ENCODE assay signal across 2 cellular contexts in the genomic region with DNA sequence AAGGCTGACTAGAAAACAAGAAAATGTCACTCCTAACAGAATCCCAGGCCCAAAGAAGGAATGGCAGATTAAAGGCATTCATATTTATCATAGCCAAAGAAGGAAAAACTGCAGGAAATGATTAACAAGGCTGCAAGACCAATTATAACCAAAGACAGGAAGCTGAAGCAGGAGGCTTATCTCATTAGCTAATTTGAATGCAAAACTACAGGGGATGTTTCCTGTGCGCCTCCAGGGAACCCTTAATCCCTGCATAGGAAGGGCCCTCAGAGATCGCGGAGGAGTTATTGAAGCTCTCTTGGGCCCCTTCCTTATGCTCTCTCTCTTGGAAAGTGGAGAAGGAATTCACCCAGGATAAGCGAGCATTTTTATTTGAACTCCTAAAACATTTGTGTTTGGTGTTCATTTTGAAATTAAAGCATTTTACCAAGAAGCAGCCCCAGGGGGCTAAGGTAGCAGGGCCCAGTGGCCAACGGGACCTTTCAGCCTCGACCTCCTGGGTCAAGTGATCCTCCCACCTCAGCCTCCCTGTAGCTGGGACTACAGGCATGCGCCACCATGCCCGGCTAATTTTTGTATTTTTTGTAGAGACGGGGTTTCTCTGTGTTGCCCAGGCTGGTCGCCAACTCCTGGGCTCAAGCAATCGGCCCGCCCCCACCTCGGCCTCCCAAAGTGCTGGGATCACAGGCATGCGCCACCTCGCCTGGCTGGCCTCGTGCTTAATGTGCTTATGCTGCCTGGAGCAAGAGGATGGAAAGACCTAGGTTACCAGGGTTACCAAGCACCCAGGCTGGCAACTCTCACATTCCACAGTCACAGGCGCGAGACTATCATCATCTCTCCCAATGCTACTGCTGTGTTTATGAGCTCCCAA.
A peak's percentile ranks its signal among the peaks of the same experiment; 100 is the strongest.
TF ChIP-seq lines count a peak whose summit lies in the region.

No MANE protein-coding gene starts in this region.

TF ChIP-seq in GM12878, 131 proteins besides CTCF, POLR2A, EP300 and RAD21:
- no peak for TF ChIP-seq BACH1 (IDR thresholded peaks at IDR 0.05; ENCODE audit: borderline replicate concordance)
- TF ChIP-seq, protein P1, sequence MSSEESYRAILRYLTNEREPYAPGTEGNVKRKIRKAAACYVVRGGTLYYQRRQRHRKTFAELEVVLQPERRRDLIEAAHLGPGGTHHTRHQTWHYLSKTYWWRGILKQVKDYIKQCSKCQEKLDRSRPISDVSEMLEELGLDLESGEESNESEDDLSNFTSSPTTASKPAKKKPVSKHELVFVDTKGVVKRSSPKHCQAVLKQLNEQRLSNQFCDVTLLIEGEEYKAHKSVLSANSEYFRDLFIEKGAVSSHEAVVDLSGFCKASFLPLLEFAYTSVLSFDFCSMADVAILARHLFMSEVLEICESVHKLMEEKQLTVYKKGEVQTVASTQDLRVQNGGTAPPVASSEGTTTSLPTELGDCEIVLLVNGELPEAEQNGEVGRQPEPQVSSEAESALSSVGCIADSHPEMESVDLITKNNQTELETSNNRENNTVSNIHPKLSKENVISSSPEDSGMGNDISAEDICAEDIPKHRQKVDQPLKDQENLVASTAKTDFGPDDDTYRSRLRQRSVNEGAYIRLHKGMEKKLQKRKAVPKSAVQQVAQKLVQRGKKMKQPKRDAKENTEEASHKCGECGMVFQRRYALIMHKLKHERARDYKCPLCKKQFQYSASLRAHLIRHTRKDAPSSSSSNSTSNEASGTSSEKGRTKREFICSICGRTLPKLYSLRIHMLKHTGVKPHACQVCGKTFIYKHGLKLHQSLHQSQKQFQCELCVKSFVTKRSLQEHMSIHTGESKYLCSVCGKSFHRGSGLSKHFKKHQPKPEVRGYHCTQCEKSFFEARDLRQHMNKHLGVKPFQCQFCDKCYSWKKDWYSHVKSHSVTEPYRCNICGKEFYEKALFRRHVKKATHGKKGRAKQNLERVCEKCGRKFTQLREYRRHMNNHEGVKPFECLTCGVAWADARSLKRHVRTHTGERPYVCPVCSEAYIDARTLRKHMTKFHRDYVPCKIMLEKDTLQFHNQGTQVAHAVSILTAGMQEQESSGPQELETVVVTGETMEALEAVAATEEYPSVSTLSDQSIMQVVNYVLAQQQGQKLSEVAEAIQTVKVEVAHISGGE (CRISPR knock-in tag; IDR thresholded peaks at IDR 0.05), result no peak
- no peak for TF ChIP-seq RB1 (IDR thresholded peaks at IDR 0.05; ENCODE audit: borderline replicate concordance)
- TF ChIP-seq NR2C2 (IDR thresholded peaks at IDR 0.05; ENCODE audit: borderline replicate concordance, control insufficient read depth, insufficient read length, low read depth), result no peak
TF ChIP-seq in GM12878: peak in this region for 0.

TF ChIP-seq in liver, 16 proteins besides CTCF, POLR2A, EP300 and RAD21:
- TF ChIP-seq, protein P2, sequence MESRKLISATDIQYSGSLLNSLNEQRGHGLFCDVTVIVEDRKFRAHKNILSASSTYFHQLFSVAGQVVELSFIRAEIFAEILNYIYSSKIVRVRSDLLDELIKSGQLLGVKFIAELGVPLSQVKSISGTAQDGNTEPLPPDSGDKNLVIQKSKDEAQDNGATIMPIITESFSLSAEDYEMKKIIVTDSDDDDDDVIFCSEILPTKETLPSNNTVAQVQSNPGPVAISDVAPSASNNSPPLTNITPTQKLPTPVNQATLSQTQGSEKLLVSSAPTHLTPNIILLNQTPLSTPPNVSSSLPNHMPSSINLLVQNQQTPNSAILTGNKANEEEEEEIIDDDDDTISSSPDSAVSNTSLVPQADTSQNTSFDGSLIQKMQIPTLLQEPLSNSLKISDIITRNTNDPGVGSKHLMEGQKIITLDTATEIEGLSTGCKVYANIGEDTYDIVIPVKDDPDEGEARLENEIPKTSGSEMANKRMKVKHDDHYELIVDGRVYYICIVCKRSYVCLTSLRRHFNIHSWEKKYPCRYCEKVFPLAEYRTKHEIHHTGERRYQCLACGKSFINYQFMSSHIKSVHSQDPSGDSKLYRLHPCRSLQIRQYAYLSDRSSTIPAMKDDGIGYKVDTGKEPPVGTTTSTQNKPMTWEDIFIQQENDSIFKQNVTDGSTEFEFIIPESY (IDR thresholded peaks at IDR 0.05), result no peak
- no peak for TF ChIP-seq JUND (IDR thresholded peaks at IDR 0.05)
- peak; percentile 32 for TF ChIP-seq YY1 (IDR thresholded peaks at IDR 0.05)
- TF ChIP-seq NR2F2 (IDR thresholded peaks at IDR 0.05), result peak; percentile 26
- TF ChIP-seq GABPA (IDR thresholded peaks at IDR 0.05 in 1 of 2, conservative IDR thresholded peaks at IDR 0.05 in 1 of 2), result no peak
- TF ChIP-seq EGR1 (IDR thresholded peaks at IDR 0.05; ENCODE audit: low read depth in 2 of 2), result no peak
